In genomic region chr9:124299519-124300090, GRCh38 we compare ENCODE assay signal across 17 cellular contexts. TPM values are rescaled to one million over a fixed set of nuclear protein-coding genes. Genes with fewer than 3 reads are reported as not detected.
A peak's percentile ranks its signal among the peaks of the same experiment; 100 is the strongest.
DNase-seq lines count a peak whose midpoint lies in the region; ATAC-seq and TF ChIP-seq lines count a peak whose summit lies in the region.
"Had no signal": no experiment of that assay in that cellular context is flagged by ENCODE, and none has a peak within 500 bp of the region (broad histone marks: within the 10 kb centered on the region; RNA-seq: fewer than 3 reads in every experiment).

No MANE protein-coding gene starts in this region.

- in situ Hi-C loops in G401 (cut with HindIII; ENCODE audit: low sequenced_read_pairs): no loop called here

- no peak for TF ChIP-seq CTCF in PC-9 (conservative IDR thresholded peaks at IDR 0.05)
- no peak for TF ChIP-seq CTCF in fibroblast of lung (conservative IDR thresholded peaks at IDR 0.05 in 1 of 2, IDR thresholded peaks at IDR 0.05 in 1 of 2; ENCODE audit: low read depth in 1 of 2, low read length in 2 of 2)

- H3K27me3 ChIP-seq in PC-9 (ENCODE audit: insufficient read depth, low read depth) (no peaks in the 10 kb centered on the region), fibroblast of lung (ENCODE audit: control insufficient read depth, insufficient read depth, low read length) (no peaks in the 10 kb centered on the region)
- H3K27me3 ChIP-seq: SJSA1 had no signal

- intact Hi-C loops in PC-9 (cut with micrococcal nuclease; ENCODE audit: unreplicated experiment): loop anchor here (10.0 kb wide), 1 partner anchor 95 kb away; no protein-coding TSS in a partner anchor

- CTCF ChIA-PET in PC-9 (lab: Charles Lee): no interaction called here

- peak overlapping the region; percentile 48 for H3K27ac ChIP-seq in PC-9
- peak overlapping the region; percentile 16 for H3K27ac ChIP-seq in fibroblast of lung (ENCODE audit: insufficient read depth, low read length)
- H3K27ac ChIP-seq: SJSA1 had no signal

- H3K9me3 ChIP-seq in PC-9 (ENCODE audit: insufficient read depth, low read depth) (no peaks in the 10 kb centered on the region), fibroblast of lung (ENCODE audit: control insufficient read depth, insufficient read depth, low read depth, low read length) (no peaks in the 10 kb centered on the region)
- H3K9me3 ChIP-seq: SJSA1 had no signal

- POLR2A ChIA-PET in PC-9 (lab: Charles Lee; ENCODE audit: unreplicated experiment): interaction anchor here (0.6 kb wide), 1 partner anchor 63 kb away, joined by 27 read pairs; no protein-coding TSS in a partner anchor

- H3K36me3 ChIP-seq in PC-9 (ENCODE audit: low read depth) (no peaks in the 10 kb centered on the region; the same call in 1 of the 2 replicates), fibroblast of lung (ENCODE audit: control insufficient read depth, insufficient read depth, low read length) (peaks cover 27% of the 10 kb centered on the region)

- H3K9me3 Mint-ChIP-seq in activated naive CD4-positive, alpha-beta T cell treated with anti-CD3 and anti-CD28 coated beads, Interleukin-2, amount 50 U/mL, for 72 hours: no peaks in the 10 kb centered on the region
- no peaks in the 10 kb centered on the region for H3K9me3 Mint-ChIP-seq in stimulated activated naive B cell treated with anti-CD40 and anti-IgM and Interleukin-4, amounts not matched to agents 10 μg/mL and 1 μg/mL and 100 μg/mL, for 72 hours
- H3K9me3 Mint-ChIP-seq: activated CD4-positive, alpha-beta T cell treated with anti-CD3 and anti-CD28 coated beads, Interleukin-2, amount 10 ng/mL, durations not matched to agents 7 days and 5 days had no signal

- H3K4me2 ChIP-seq in PC-9: peak overlapping the region; percentile 64
- no peak overlapping the region for H3K4me2 ChIP-seq in fibroblast of lung (ENCODE audit: extremely low read depth, insufficient read depth, low read length)

- peaks cover 21% of the 10 kb centered on the region for H3K79me2 ChIP-seq in PC-9 (ENCODE audit: low read depth)
- H3K79me2 ChIP-seq in fibroblast of lung (ENCODE audit: control insufficient read depth, insufficient read depth, low read length): peaks cover 75% of the 10 kb centered on the region

- H4K20me1 ChIP-seq in PC-9 (ENCODE audit: insufficient read depth) (no peaks in the 10 kb centered on the region), fibroblast of lung (ENCODE audit: control insufficient read depth, extremely low read depth, insufficient read depth, low read length) (no peaks in the 10 kb centered on the region)

- H3K4me3 Mint-ChIP-seq in stimulated activated naive B cell treated with anti-CD40 and anti-IgM and Interleukin-4, amounts not matched to agents 10 μg/mL and 1 μg/mL and 100 μg/mL, for 72 hours: no peak overlapping the region
- H3K4me3 Mint-ChIP-seq: activated CD4-positive, alpha-beta T cell treated with anti-CD3 and anti-CD28 coated beads, Interleukin-2, amount 10 ng/mL, durations not matched to agents 7 days and 5 days; activated naive CD8-positive, alpha-beta T cell had no signal

- H3K4me3 ChIP-seq in PC-9 (no peak overlapping the region; the same call in 1 of the 2 replicates), fibroblast of lung (replicated peaks in 1 of 4; ENCODE audit: control extremely low read depth in 1 of 4, insufficient read depth in 1 of 4, low read depth in 3 of 4, low read length in 4 of 4) (no peak overlapping the region)
- H3K4me3 ChIP-seq: SJSA1 had no signal

- H3K4me1 ChIP-seq in PC-9 (replicated peaks; ENCODE audit: insufficient read depth) (peaks cover 49% of the 10 kb centered on the region), fibroblast of lung (ENCODE audit: control insufficient read depth, extremely low read depth, insufficient read depth, low read length) (peaks cover 35% of the 10 kb centered on the region)

- no peak overlapping the region for H2AFZ ChIP-seq in PC-9
- H2AFZ ChIP-seq in fibroblast of lung (ENCODE audit: low read length): no peak overlapping the region

- H3K27me3 Mint-ChIP-seq in stimulated activated naive B cell treated with anti-CD40 and anti-IgM and Interleukin-4, amounts not matched to agents 10 μg/mL and 1 μg/mL and 100 μg/mL, for 72 hours: no peaks in the 10 kb centered on the region
- H3K27me3 Mint-ChIP-seq: activated CD4-positive, alpha-beta T cell treated with anti-CD3 and anti-CD28 coated beads, Interleukin-2, amount 10 ng/mL, durations not matched to agents 7 days and 5 days; activated naive CD8-positive, alpha-beta T cell had no signal

- H3K9ac ChIP-seq in fibroblast of lung (ENCODE audit: insufficient read depth, low read length): no peak overlapping the region

- no TSS peak for BruUV-seq in PC-9 (replicated peaks; lab: Mats Ljungman, UMichigan)

- H3F3A ChIP-seq in PC-9 (ENCODE audit: insufficient read depth, low read depth): peaks cover 20% of the 10 kb centered on the region

- no peaks in the 10 kb centered on the region for H3K36me3 Mint-ChIP-seq in activated naive CD4-positive, alpha-beta T cell treated with anti-CD3 and anti-CD28 coated beads, Interleukin-2, amount 50 U/mL, for 72 hours
- H3K36me3 Mint-ChIP-seq in stimulated activated naive B cell treated with anti-CD40 and anti-IgM and Interleukin-4, amounts not matched to agents 10 μg/mL and 1 μg/mL and 100 μg/mL, for 72 hours: peaks cover 46 to 71% of the 10 kb centered on the region in 2 donors
- H3K36me3 Mint-ChIP-seq: activated naive CD8-positive, alpha-beta T cell had no signal

- H3K4me1 Mint-ChIP-seq in stimulated activated naive B cell treated with anti-CD40 and anti-IgM and Interleukin-4, amounts not matched to agents 10 μg/mL and 1 μg/mL and 100 μg/mL, for 72 hours: peaks cover 39 to 72% of the 10 kb centered on the region in 2 donors

- no peaks in the 10 kb centered on the region for H3K9me2 ChIP-seq in PC-9 (ENCODE audit: insufficient read depth)

- no peak for DNase-seq in activated naive CD4-positive, alpha-beta T cell treated with anti-CD3 and anti-CD28 coated beads, Interleukin-2, amount 50 U/mL, for 72 hours (ENCODE audit: low spot score in 2 of 2)
- no peak for DNase-seq in activated naive CD4-positive, alpha-beta T cell treated with Interleukin-2 at 50 U/mL for 16 hours
- peak; percentile 53 to 60 for DNase-seq in PC-9
- peak; percentile 19 to 37 for DNase-seq in fibroblast of lung (ENCODE audit: low read depth in 2 of 2)
- DNase-seq in stimulated activated naive B cell treated with anti-CD40 and anti-IgM and Interleukin-4, amounts not matched to agents 10 μg/mL and 1 μg/mL and 100 μg/mL, for 72 hours: no peak
- DNase-seq in DMS 273 (lab: John Stamatoyannopoulos, UW; ENCODE audit: unreplicated experiment): no peak
- DNase-seq in NCI-H1105 treated with DMSO at 0.1 percent for 48 hours (lab: John Stamatoyannopoulos, UW): no peak
- no peak for DNase-seq in G401 (ENCODE audit: low spot score)
- DNase-seq: activated CD4-positive, alpha-beta T cell treated with anti-CD3 and anti-CD28 coated beads, Interleukin-2, amount 10 ng/mL, durations not matched to agents 7 days and 5 days; effector CD8-positive, alpha-beta T cell; GOT3; left colon; NCI-H146; NCI-H345; stimulated activated naive CD4-positive, alpha-beta T cell treated with Interleukin-2 at 50 U/mL for 16 hours had no signal

- peak overlapping the region; percentile 65 to 76 for H3K27ac Mint-ChIP-seq in activated naive CD4-positive, alpha-beta T cell treated with anti-CD3 and anti-CD28 coated beads, Interleukin-2, amount 50 U/mL, for 72 hours
- peak overlapping the region; percentile 84 for H3K27ac Mint-ChIP-seq in stimulated activated naive B cell treated with anti-CD40 and anti-IgM and Interleukin-4, amounts not matched to agents 10 μg/mL and 1 μg/mL and 100 μg/mL, for 72 hours
- H3K27ac Mint-ChIP-seq: activated CD4-positive, alpha-beta T cell treated with anti-CD3 and anti-CD28 coated beads, Interleukin-2, amount 10 ng/mL, durations not matched to agents 7 days and 5 days; activated naive CD8-positive, alpha-beta T cell had no signal

- ATAC-seq in activated naive CD4-positive, alpha-beta T cell treated with anti-CD3 and anti-CD28 coated beads, Interleukin-2, amount 50 U/mL, for 72 hours: no peak
- no peak for ATAC-seq in stimulated activated naive B cell treated with anti-CD40 and anti-IgM and Interleukin-4, amounts not matched to agents 10 μg/mL and 1 μg/mL and 100 μg/mL, for 72 hours (replicated peaks)

RNA-seq across cellular contexts. Expression of gene NEK6, which starts 41.9 kb away (rescaled TPM):
- 1 to 10 TPM; 3.1 to 5.4 TPM for total RNA-seq in activated naive CD4-positive, alpha-beta T cell treated with anti-CD3 and anti-CD28 coated beads, Interleukin-2, amount 50 U/mL, for 72 hours
- total RNA-seq in PC-9 (2021) (48.1 and 57.9 TPM in 2 replicates), fibroblast of lung (64.5 and 71.2 TPM in 2 replicates)
- 71.4 and 102 TPM in 2 replicates for polyA plus RNA-seq in fibroblast of lung
- polyA plus RNA-seq in fibroblast of lung (2012): 55.8 and 75.3 TPM in 2 replicates
- 119 and 153 TPM in 2 replicates for polyA minus RNA-seq in fibroblast of lung (ENCODE audit: low replicate concordance)
- total RNA-seq in G401 (2014; rRNA removed; shearing (Covaris generic)): 26.6 and 41.2 TPM in 2 replicates

Comparison
In these comparisons a context has a peak if more than half of its experiments do, and no peak if none do; other contexts are left out.
1. DNase-seq: peak in PC-9 (2 of 2) and fibroblast of lung (2 of 2); none in activated naive CD4-positive, alpha-beta T cell treated with anti-CD3 and anti-CD28 coated beads, Interleukin-2, amount 50 U/mL, for 72 hours (0 of 2), activated naive CD4-positive, alpha-beta T cell treated with Interleukin-2 at 50 U/mL for 16 hours (single experiment), stimulated activated naive B cell treated with anti-CD40 and anti-IgM and Interleukin-4, amounts not matched to agents 10 μg/mL and 1 μg/mL and 100 μg/mL, for 72 hours (single experiment), DMS 273 (single experiment), NCI-H1105 treated with DMSO at 0.1 percent for 48 hours (single experiment) and G401 (single experiment).